6 cellular contexts compared by ENCODE assay signal in genomic region chr19:37865930-37866329, GRCh38. TPM values are rescaled to one million over a fixed set of nuclear protein-coding genes. Genes with fewer than 3 reads are reported as not detected.
"Had no signal": no experiment of that assay in that cellular context is flagged by ENCODE, and none has a peak within 500 bp of the region (broad histone marks: within the 10 kb centered on the region; RNA-seq: fewer than 3 reads in every experiment).

No MANE protein-coding gene starts in this region.

RNA-seq across cellular contexts. Expression of gene WDR87, which starts 40.5 kb away (rescaled TPM):
- total RNA-seq: HT-29, LHCN-M2, MCF 10A, PC-3, Right ventricle myocardium inferior, SJCRH30 had no signal
